In the genomic region with DNA sequence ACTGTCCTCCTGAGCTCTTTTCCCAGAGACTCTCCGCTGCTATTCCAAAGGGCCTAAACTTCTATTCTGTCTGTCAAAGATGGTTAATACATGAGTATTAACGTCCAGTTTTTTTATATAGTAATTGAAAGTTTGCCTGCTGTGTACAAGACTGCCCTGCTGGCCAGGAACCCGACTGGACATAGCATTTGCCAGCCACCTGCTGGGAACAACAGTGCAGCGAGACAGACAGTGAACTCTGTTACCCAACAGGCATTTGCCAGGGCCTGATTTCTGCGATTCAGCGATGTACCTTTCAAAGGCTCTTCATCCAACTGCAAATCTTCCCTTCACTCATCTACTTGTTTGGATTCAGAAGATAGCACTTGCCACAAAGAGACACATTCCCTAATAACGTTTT, we compare ENCODE assay signal across 1 cellular context.
TF ChIP-seq lines count a peak whose summit lies in the region.

No MANE protein-coding gene starts in this region.

TF ChIP-seq in GM23338, 12 proteins besides CTCF, POLR2A, EP300 and RAD21 (continued from another document):
- TF ChIP-seq, protein P1, sequence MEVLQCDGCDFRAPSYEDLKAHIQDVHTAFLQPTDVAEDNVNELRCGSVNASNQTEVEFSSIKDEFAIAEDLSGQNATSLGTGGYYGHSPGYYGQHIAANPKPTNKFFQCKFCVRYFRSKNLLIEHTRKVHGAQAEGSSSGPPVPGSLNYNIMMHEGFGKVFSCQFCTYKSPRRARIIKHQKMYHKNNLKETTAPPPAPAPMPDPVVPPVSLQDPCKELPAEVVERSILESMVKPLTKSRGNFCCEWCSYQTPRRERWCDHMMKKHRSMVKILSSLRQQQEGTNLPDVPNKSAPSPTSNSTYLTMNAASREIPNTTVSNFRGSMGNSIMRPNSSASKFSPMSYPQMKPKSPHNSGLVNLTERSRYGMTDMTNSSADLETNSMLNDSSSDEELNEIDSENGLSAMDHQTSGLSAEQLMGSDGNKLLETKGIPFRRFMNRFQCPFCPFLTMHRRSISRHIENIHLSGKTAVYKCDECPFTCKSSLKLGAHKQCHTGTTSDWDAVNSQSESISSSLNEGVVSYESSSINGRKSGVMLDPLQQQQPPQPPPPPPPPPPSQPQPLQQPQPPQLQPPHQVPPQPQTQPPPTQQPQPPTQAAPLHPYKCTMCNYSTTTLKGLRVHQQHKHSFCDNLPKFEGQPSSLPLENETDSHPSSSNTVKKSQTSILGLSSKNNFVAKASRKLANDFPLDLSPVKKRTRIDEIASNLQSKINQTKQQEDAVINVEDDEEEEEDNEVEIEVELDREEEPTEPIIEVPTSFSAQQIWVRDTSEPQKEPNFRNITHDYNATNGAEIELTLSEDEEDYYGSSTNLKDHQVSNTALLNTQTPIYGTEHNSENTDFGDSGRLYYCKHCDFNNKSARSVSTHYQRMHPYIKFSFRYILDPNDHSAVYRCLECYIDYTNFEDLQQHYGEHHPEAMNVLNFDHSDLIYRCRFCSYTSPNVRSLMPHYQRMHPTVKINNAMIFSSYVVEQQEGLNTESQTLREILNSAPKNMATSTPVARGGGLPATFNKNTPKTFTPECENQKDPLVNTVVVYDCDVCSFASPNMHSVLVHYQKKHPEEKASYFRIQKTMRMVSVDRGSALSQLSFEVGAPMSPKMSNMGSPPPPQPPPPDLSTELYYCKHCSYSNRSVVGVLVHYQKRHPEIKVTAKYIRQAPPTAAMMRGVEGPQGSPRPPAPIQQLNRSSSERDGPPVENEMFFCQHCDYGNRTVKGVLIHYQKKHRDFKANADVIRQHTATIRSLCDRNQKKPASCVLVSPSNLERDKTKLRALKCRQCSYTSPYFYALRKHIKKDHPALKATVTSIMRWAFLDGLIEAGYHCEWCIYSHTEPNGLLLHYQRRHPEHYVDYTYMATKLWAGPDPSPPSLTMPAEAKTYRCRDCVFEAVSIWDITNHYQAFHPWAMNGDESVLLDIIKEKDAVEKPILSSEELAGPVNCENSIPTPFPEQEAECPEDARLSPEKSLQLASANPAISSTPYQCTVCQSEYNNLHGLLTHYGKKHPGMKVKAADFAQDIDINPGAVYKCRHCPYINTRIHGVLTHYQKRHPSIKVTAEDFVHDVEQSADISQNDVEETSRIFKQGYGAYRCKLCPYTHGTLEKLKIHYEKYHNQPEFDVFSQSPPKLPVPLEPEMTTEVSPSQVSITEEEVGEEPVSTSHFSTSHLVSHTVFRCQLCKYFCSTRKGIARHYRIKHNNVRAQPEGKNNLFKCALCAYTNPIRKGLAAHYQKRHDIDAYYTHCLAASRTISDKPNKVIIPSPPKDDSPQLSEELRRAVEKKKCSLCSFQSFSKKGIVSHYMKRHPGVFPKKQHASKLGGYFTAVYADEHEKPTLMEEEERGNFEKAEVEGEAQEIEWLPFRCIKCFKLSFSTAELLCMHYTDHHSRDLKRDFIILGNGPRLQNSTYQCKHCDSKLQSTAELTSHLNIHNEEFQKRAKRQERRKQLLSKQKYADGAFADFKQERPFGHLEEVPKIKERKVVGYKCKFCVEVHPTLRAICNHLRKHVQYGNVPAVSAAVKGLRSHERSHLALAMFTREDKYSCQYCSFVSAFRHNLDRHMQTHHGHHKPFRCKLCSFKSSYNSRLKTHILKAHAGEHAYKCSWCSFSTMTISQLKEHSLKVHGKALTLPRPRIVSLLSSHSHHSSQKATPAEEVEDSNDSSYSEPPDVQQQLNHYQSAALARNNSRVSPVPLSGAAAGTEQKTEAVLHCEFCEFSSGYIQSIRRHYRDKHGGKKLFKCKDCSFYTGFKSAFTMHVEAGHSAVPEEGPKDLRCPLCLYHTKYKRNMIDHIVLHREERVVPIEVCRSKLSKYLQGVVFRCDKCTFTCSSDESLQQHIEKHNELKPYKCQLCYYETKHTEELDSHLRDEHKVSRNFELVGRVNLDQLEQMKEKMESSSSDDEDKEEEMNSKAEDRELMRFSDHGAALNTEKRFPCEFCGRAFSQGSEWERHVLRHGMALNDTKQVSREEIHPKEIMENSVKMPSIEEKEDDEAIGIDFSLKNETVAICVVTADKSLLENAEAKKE (CRISPR knock-in tag; IDR thresholded peaks at IDR 0.05): no peak
- TF ChIP-seq EZH2phosphoT487 (IDR thresholded peaks at IDR 0.05; ENCODE audit: unreplicated experiment) (no peak), JUNB (IDR thresholded peaks at IDR 0.05; ENCODE audit: unreplicated experiment) (no peak), EZH2 (IDR thresholded peaks at IDR 0.05; ENCODE audit: low read depth, unreplicated experiment) (no peak), CREB1 (CRISPR knock-in tag; IDR thresholded peaks at IDR 0.05; ENCODE audit: low read depth) (no peak), ZNF114 (CRISPR knock-in tag; IDR thresholded peaks at IDR 0.05) (no peak), POLR2AphosphoS5 (IDR thresholded peaks at IDR 0.05; ENCODE audit: low read depth) (no peak)
- TF ChIP-seq, protein P2, sequence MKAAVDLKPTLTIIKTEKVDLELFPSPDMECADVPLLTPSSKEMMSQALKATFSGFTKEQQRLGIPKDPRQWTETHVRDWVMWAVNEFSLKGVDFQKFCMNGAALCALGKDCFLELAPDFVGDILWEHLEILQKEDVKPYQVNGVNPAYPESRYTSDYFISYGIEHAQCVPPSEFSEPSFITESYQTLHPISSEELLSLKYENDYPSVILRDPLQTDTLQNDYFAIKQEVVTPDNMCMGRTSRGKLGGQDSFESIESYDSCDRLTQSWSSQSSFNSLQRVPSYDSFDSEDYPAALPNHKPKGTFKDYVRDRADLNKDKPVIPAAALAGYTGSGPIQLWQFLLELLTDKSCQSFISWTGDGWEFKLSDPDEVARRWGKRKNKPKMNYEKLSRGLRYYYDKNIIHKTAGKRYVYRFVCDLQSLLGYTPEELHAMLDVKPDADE (IDR thresholded peaks at IDR 0.05): no peak
